12 cellular contexts compared by ENCODE assay signal in the genomic region with DNA sequence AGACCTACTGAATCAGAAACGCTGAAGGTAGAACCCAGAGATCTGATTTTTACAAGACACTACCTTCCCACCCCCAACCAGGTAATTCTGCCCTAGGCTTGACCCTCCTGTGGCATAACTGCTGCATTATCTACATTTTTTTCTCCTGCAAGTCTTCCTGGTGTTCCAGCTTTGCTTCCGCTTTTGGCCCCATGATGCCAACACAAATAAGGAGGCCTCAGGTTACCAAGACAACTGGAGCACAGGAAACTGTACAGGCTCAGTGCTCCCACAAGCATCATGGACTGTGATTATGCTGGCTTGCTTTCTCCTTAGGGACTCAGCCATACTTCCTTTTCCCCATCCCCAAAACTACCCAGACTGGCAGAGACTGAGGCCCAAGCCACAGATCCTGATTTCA. TPM values are rescaled to one million over a fixed set of nuclear protein-coding genes. Genes with fewer than 3 reads are reported as not detected.
DNase-seq lines count a peak whose midpoint lies in the region; ATAC-seq and TF ChIP-seq lines count a peak whose summit lies in the region.
"Had no signal": no experiment of that assay in that cellular context is flagged by ENCODE, and none has a peak within 500 bp of the region (broad histone marks: within the 10 kb centered on the region; RNA-seq: fewer than 3 reads in every experiment).

No MANE protein-coding gene starts in this region.

- no peaks in the 10 kb centered on the region for H3K27me3 Mint-ChIP-seq in Calu3 (ENCODE audit: unreplicated experiment)
- no peaks in the 10 kb centered on the region for H3K27me3 Mint-ChIP-seq in nephron (ENCODE audit: low read depth)
- H3K27me3 Mint-ChIP-seq in activated CD8-positive, alpha-beta T cell treated with anti-CD3 and anti-CD28 coated beads for 36 hours, result no peaks in the 10 kb centered on the region
- H3K27me3 Mint-ChIP-seq: activated CD4-positive, alpha-beta memory T cell treated with anti-CD3 and anti-CD28 coated beads for 36 hours had no signal

- peak; percentile 72 for DNase-seq in Calu3
- peak; percentile 67 to 94 for DNase-seq in NCI-H2081 (lab: John Stamatoyannopoulos, UW)
- DNase-seq in cardiac fibroblast (ENCODE audit: low read depth in 2 of 2), result peak; percentile 83 to 92
- no peak for DNase-seq in activated CD8-positive, alpha-beta T cell treated with anti-CD3 and anti-CD28 coated beads for 36 hours
- DNase-seq in SW 1271 (lab: John Stamatoyannopoulos, UW), result no peak
- no peak for DNase-seq in NCI-H524 treated with DMSO at 0.1 percent for 48 hours (lab: John Stamatoyannopoulos, UW)
- DNase-seq: activated CD4-positive, alpha-beta memory T cell treated with anti-CD3 and anti-CD28 coated beads for 36 hours; stimulated activated CD4-positive, alpha-beta T cell treated with anti-CD3 and anti-CD28 coated beads, Interleukin-12 subunit alpha, Interleukin-12 subunit beta, amount 100 ng/mL, for 4 hours; stimulated activated CD8-positive, alpha-beta memory T cell treated with anti-CD3 and anti-CD28 coated beads, Interleukin-4, amount 100 ng/mL, for 48 hours had no signal

- TF ChIP-seq CTCF in Calu3 (IDR thresholded peaks at IDR 0.05; ENCODE audit: unreplicated experiment) (no peak), cardiac fibroblast (IDR thresholded peaks at IDR 0.05; ENCODE audit: low read depth, low read length) (no peak), nephron (IDR thresholded peaks at IDR 0.05; ENCODE audit: unreplicated experiment in 3 of 3) (no peak)
- no peak for TF ChIP-seq CTCF in activated CD8-positive, alpha-beta T cell treated with anti-CD3 and anti-CD28 coated beads for 36 hours (IDR thresholded peaks at IDR 0.05)

- peak overlapping the region; percentile 76 for H3K27ac Mint-ChIP-seq in Calu3 (ENCODE audit: unreplicated experiment)
- peak overlapping the region; percentile 2 to 59 (median 8) for H3K27ac Mint-ChIP-seq in nephron
- H3K27ac Mint-ChIP-seq in activated CD8-positive, alpha-beta T cell treated with anti-CD3 and anti-CD28 coated beads for 36 hours, result no peak overlapping the region
- H3K27ac Mint-ChIP-seq: activated CD4-positive, alpha-beta memory T cell treated with anti-CD3 and anti-CD28 coated beads for 36 hours; activated naive CD4-positive, alpha-beta T cell treated with anti-CD3 and anti-CD28 coated beads, Interleukin-2, amount 50 U/mL, for 72 hours had no signal

- no peak overlapping the region for H3K4me3 ChIP-seq in cardiac fibroblast (replicated peaks in 1 of 2; ENCODE audit: low read depth in 2 of 2, low read length in 2 of 2)

- POLR2A ChIA-PET in activated CD8-positive, alpha-beta T cell treated with anti-CD3 and anti-CD28 coated beads for 36 hours (lab: Charles Lee), result interaction anchor here (1.1 kb wide), 1 partner anchor 53 kb away, joined by 3 read pairs; no protein-coding TSS in a partner anchor

- H3K9me3 Mint-ChIP-seq in Calu3 (ENCODE audit: low read depth, unreplicated experiment) (no peaks in the 10 kb centered on the region), nephron (no peaks in the 10 kb centered on the region)
- no peaks in the 10 kb centered on the region for H3K9me3 Mint-ChIP-seq in activated CD8-positive, alpha-beta T cell treated with anti-CD3 and anti-CD28 coated beads for 36 hours
- H3K9me3 Mint-ChIP-seq: activated CD4-positive, alpha-beta memory T cell treated with anti-CD3 and anti-CD28 coated beads for 36 hours; activated naive CD4-positive, alpha-beta T cell treated with anti-CD3 and anti-CD28 coated beads, Interleukin-2, amount 50 U/mL, for 72 hours had no signal

- no peak for ATAC-seq in activated CD8-positive, alpha-beta T cell treated with anti-CD3 and anti-CD28 coated beads for 36 hours
- no peak for ATAC-seq in GM19467 (IDR thresholded peaks at IDR 0.05; ENCODE audit: unreplicated experiment)
- ATAC-seq: activated naive CD4-positive, alpha-beta T cell treated with anti-CD3 and anti-CD28 coated beads, Interleukin-2, amount 50 U/mL, for 72 hours had no signal

- BruUV-seq in Calu3 (replicated peaks; lab: Mats Ljungman, UMichigan), result no TSS peak

- peaks cover 45% of the 10 kb centered on the region for H3K36me3 Mint-ChIP-seq in Calu3 (ENCODE audit: insufficient read depth, unreplicated experiment)
- peaks cover 5% of the 10 kb centered on the region for H3K36me3 Mint-ChIP-seq in nephron (ENCODE audit: low read depth)
- peaks cover 13% of the 10 kb centered on the region for H3K36me3 Mint-ChIP-seq in activated CD8-positive, alpha-beta T cell treated with anti-CD3 and anti-CD28 coated beads for 36 hours (ENCODE audit: low read depth)

- peak overlapping the region; percentile 45 for H3K4me3 Mint-ChIP-seq in Calu3 (ENCODE audit: low read depth, unreplicated experiment)
- H3K4me3 Mint-ChIP-seq in nephron, result peak overlapping the region in 1 of 3 experiments; percentile 45
- no peak overlapping the region for H3K4me3 Mint-ChIP-seq in activated CD8-positive, alpha-beta T cell treated with anti-CD3 and anti-CD28 coated beads for 36 hours
- H3K4me3 Mint-ChIP-seq: activated CD4-positive, alpha-beta memory T cell treated with anti-CD3 and anti-CD28 coated beads for 36 hours had no signal

- H3K4me1 Mint-ChIP-seq in Calu3 (ENCODE audit: low read depth, unreplicated experiment) (peaks cover 38% of the 10 kb centered on the region), nephron (peaks cover 25% of the 10 kb centered on the region)
- H3K4me1 Mint-ChIP-seq in activated CD8-positive, alpha-beta T cell treated with anti-CD3 and anti-CD28 coated beads for 36 hours (ENCODE audit: low read depth), result peaks cover 44% of the 10 kb centered on the region

- intact Hi-C loops in Calu3 (cut with micrococcal nuclease; ENCODE audit: unreplicated experiment), result no loop called here
- intact Hi-C loops in activated CD8-positive, alpha-beta T cell treated with anti-CD3 and anti-CD28 coated beads for 36 hours (cut with micrococcal nuclease), result no loop called here

- CTCF ChIA-PET in Calu3 (lab: Charles Lee), result interaction anchor here (0.7 to 0.9 kb wide), 2 partner anchors 11 to 30 kb away, joined by 3 read pairs; no protein-coding TSS in a partner anchor
- CTCF ChIA-PET in activated CD8-positive, alpha-beta T cell treated with anti-CD3 and anti-CD28 coated beads for 36 hours (lab: Charles Lee), result interaction anchor here (1.2 to 1.8 kb wide), 5 partner anchors 11 to 33 kb away, joined by 4 to 9 read pairs (median 4); a partner anchor contains a TSS

RNA-seq across cellular contexts. Expression of a gene that starts 6.6 kb away (rescaled TPM):
- not detected in 2 replicates for total RNA-seq in Calu3 (2022)
- under 1 TPM; 0.59 to 0.67 TPM for total RNA-seq in activated CD8-positive, alpha-beta T cell treated with anti-CD3 and anti-CD28 coated beads for 36 hours
- total RNA-seq: activated CD4-positive, alpha-beta memory T cell treated with anti-CD3 and anti-CD28 coated beads for 36 hours had no signal

RNA-seq across cellular contexts. Expression of a gene that starts 11.6 kb away (rescaled TPM):
- total RNA-seq in Calu3 (2022), result 26.6 and 31.6 TPM in 2 replicates
- total RNA-seq in activated CD8-positive, alpha-beta T cell treated with anti-CD3 and anti-CD28 coated beads for 36 hours, result 10 to 100 TPM; 13.0 to 14.8 TPM

RNA-seq across cellular contexts. Expression of a gene that starts 11.6 kb away (rescaled TPM):
- 62.4 and 62.7 TPM in 2 replicates for total RNA-seq in Calu3 (2022)
- 10 to 100 TPM; 21.2 to 22.3 TPM for total RNA-seq in activated CD8-positive, alpha-beta T cell treated with anti-CD3 and anti-CD28 coated beads for 36 hours

RNA-seq across cellular contexts. Expression of a gene that starts 28.2 kb away (rescaled TPM):
- total RNA-seq in Calu3 (2022), result 26.5 and 29.4 TPM in 2 replicates
- total RNA-seq in activated CD8-positive, alpha-beta T cell treated with anti-CD3 and anti-CD28 coated beads for 36 hours, result 10 to 100 TPM; 22.3 to 22.4 TPM

RNA-seq across cellular contexts. Expression of a gene that starts 28.7 kb away (rescaled TPM):
- total RNA-seq in Calu3 (2022), result 91.1 and 98.7 TPM in 2 replicates
- 100 to 1,000 TPM; 212 to 219 TPM for total RNA-seq in activated CD8-positive, alpha-beta T cell treated with anti-CD3 and anti-CD28 coated beads for 36 hours

Comparison
In these comparisons a context has a peak if more than half of its experiments do, and no peak if none do; other contexts are left out.
1. DNase-seq: peak in Calu3 (single experiment), NCI-H2081 (2 of 2) and cardiac fibroblast (2 of 2); none in activated CD8-positive, alpha-beta T cell treated with anti-CD3 and anti-CD28 coated beads for 36 hours (single experiment), SW 1271 (0 of 2) and NCI-H524 treated with DMSO at 0.1 percent for 48 hours (single experiment).